Comparison of ENCODE assay signal across 1 cellular context in the genomic region with DNA sequence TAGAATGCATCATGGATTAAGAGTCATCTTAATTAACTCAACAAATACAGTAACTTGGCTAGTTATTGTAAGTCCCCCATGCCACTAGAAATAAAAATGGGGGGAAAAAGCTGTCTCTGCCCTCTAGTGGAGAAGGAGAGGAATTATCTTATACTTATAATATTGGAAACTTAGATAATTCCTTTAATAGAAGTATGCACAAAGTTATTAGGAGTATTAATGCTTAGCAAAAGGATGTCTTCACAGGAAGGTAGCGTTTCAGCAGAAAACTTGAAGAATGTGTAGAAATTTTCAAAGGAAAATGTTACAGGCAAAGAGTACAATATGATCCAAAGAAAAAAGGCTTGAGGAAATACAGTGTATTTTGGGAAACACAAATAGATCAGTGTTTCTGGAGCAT.
TF ChIP-seq lines count a peak whose summit lies in the region.

No MANE protein-coding gene starts in this region.

TF ChIP-seq in GM23338, 12 proteins besides CTCF, POLR2A, EP300 and RAD21:
- TF ChIP-seq, protein P1, sequence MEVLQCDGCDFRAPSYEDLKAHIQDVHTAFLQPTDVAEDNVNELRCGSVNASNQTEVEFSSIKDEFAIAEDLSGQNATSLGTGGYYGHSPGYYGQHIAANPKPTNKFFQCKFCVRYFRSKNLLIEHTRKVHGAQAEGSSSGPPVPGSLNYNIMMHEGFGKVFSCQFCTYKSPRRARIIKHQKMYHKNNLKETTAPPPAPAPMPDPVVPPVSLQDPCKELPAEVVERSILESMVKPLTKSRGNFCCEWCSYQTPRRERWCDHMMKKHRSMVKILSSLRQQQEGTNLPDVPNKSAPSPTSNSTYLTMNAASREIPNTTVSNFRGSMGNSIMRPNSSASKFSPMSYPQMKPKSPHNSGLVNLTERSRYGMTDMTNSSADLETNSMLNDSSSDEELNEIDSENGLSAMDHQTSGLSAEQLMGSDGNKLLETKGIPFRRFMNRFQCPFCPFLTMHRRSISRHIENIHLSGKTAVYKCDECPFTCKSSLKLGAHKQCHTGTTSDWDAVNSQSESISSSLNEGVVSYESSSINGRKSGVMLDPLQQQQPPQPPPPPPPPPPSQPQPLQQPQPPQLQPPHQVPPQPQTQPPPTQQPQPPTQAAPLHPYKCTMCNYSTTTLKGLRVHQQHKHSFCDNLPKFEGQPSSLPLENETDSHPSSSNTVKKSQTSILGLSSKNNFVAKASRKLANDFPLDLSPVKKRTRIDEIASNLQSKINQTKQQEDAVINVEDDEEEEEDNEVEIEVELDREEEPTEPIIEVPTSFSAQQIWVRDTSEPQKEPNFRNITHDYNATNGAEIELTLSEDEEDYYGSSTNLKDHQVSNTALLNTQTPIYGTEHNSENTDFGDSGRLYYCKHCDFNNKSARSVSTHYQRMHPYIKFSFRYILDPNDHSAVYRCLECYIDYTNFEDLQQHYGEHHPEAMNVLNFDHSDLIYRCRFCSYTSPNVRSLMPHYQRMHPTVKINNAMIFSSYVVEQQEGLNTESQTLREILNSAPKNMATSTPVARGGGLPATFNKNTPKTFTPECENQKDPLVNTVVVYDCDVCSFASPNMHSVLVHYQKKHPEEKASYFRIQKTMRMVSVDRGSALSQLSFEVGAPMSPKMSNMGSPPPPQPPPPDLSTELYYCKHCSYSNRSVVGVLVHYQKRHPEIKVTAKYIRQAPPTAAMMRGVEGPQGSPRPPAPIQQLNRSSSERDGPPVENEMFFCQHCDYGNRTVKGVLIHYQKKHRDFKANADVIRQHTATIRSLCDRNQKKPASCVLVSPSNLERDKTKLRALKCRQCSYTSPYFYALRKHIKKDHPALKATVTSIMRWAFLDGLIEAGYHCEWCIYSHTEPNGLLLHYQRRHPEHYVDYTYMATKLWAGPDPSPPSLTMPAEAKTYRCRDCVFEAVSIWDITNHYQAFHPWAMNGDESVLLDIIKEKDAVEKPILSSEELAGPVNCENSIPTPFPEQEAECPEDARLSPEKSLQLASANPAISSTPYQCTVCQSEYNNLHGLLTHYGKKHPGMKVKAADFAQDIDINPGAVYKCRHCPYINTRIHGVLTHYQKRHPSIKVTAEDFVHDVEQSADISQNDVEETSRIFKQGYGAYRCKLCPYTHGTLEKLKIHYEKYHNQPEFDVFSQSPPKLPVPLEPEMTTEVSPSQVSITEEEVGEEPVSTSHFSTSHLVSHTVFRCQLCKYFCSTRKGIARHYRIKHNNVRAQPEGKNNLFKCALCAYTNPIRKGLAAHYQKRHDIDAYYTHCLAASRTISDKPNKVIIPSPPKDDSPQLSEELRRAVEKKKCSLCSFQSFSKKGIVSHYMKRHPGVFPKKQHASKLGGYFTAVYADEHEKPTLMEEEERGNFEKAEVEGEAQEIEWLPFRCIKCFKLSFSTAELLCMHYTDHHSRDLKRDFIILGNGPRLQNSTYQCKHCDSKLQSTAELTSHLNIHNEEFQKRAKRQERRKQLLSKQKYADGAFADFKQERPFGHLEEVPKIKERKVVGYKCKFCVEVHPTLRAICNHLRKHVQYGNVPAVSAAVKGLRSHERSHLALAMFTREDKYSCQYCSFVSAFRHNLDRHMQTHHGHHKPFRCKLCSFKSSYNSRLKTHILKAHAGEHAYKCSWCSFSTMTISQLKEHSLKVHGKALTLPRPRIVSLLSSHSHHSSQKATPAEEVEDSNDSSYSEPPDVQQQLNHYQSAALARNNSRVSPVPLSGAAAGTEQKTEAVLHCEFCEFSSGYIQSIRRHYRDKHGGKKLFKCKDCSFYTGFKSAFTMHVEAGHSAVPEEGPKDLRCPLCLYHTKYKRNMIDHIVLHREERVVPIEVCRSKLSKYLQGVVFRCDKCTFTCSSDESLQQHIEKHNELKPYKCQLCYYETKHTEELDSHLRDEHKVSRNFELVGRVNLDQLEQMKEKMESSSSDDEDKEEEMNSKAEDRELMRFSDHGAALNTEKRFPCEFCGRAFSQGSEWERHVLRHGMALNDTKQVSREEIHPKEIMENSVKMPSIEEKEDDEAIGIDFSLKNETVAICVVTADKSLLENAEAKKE (CRISPR knock-in tag; IDR thresholded peaks at IDR 0.05), result no peak
- TF ChIP-seq, protein P2, sequence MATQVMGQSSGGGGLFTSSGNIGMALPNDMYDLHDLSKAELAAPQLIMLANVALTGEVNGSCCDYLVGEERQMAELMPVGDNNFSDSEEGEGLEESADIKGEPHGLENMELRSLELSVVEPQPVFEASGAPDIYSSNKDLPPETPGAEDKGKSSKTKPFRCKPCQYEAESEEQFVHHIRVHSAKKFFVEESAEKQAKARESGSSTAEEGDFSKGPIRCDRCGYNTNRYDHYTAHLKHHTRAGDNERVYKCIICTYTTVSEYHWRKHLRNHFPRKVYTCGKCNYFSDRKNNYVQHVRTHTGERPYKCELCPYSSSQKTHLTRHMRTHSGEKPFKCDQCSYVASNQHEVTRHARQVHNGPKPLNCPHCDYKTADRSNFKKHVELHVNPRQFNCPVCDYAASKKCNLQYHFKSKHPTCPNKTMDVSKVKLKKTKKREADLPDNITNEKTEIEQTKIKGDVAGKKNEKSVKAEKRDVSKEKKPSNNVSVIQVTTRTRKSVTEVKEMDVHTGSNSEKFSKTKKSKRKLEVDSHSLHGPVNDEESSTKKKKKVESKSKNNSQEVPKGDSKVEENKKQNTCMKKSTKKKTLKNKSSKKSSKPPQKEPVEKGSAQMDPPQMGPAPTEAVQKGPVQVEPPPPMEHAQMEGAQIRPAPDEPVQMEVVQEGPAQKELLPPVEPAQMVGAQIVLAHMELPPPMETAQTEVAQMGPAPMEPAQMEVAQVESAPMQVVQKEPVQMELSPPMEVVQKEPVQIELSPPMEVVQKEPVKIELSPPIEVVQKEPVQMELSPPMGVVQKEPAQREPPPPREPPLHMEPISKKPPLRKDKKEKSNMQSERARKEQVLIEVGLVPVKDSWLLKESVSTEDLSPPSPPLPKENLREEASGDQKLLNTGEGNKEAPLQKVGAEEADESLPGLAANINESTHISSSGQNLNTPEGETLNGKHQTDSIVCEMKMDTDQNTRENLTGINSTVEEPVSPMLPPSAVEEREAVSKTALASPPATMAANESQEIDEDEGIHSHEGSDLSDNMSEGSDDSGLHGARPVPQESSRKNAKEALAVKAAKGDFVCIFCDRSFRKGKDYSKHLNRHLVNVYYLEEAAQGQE (IDR thresholded peaks at IDR 0.05; ENCODE audit: unreplicated experiment), result no peak
- no peak for TF ChIP-seq STAT1 (IDR thresholded peaks at IDR 0.05; ENCODE audit: unreplicated experiment)
- no peak for TF ChIP-seq EZH2 (IDR thresholded peaks at IDR 0.05; ENCODE audit: low read depth, unreplicated experiment)
- TF ChIP-seq CREB1 (CRISPR knock-in tag; IDR thresholded peaks at IDR 0.05; ENCODE audit: low read depth), result no peak
- TF ChIP-seq POLR2AphosphoS5 (IDR thresholded peaks at IDR 0.05; ENCODE audit: low read depth), result no peak
- TF ChIP-seq ZNF114 (CRISPR knock-in tag; IDR thresholded peaks at IDR 0.05), result no peak
- no peak for TF ChIP-seq EZH2phosphoT487 (IDR thresholded peaks at IDR 0.05; ENCODE audit: unreplicated experiment)
- TF ChIP-seq JUNB (IDR thresholded peaks at IDR 0.05; ENCODE audit: unreplicated experiment), result no peak
- TF ChIP-seq ZNF331 (CRISPR knock-in tag; IDR thresholded peaks at IDR 0.05; ENCODE audit: low read depth), result no peak
TF ChIP-seq in GM23338: peak in this region for 0.
